12 cellular contexts compared by ENCODE assay signal in genomic region chr17:59642535-59642934, GRCh38. TPM values are rescaled to one million over a fixed set of nuclear protein-coding genes. Genes with fewer than 3 reads are reported as not detected.
DNase-seq lines count a peak whose midpoint lies in the region; ATAC-seq and TF ChIP-seq lines count a peak whose summit lies in the region.
"Had no signal": no experiment of that assay in that cellular context is flagged by ENCODE, and none has a peak within 500 bp of the region (broad histone marks: within the 10 kb centered on the region; RNA-seq: fewer than 3 reads in every experiment).

No MANE protein-coding gene starts in this region.

- DNase-seq in CD14-positive monocyte (ENCODE audit: low spot score) = no peak
- DNase-seq in natural killer cell = no peak
- DNase-seq in kidney glomerular epithelial cell (lab: John Stamatoyannopoulos, UW) = no peak
- DNase-seq in right lobe of liver = no peak
- no peak for DNase-seq in midbrain (lab: John Stamatoyannopoulos, UW)
- DNase-seq: activated effector memory CD4-positive, alpha-beta T cell treated with Interleukin-2 at 50 U/mL for 16 hours; colonic mucosa; left ventricle myocardium inferior; NCI-H1417 had no signal

- no peaks in the 10 kb centered on the region for H3K9me3 ChIP-seq in right lobe of liver
- H3K9me3 ChIP-seq: colonic mucosa, left ventricle myocardium inferior had no signal

- peaks cover 4 to 23% (median 10%) of the 10 kb centered on the region in 4 donors for H3K36me3 ChIP-seq in right lobe of liver
- H3K36me3 ChIP-seq: colonic mucosa had no signal

- TF ChIP-seq POLR2A in right lobe of liver (IDR thresholded peaks at IDR 0.05) = no peak

- H3K27ac Mint-ChIP-seq in CD14-positive monocyte (peak overlapping the region; percentile 62 to 86 (median 75)), natural killer cell (peak overlapping the region; percentile 65 to 71)
- peak overlapping the region; percentile 42 for H3K27ac Mint-ChIP-seq in activated T-helper 17 cell treated with anti-CD3 and anti-CD28 coated beads, Interleukin-2, amount 50 U/mL, for 72 hours

- H3K4me1 Mint-ChIP-seq in CD14-positive monocyte (peaks cover 49% of the 10 kb centered on the region), natural killer cell (peaks cover 50 to 57% of the 10 kb centered on the region in 2 donors)
- H3K4me1 Mint-ChIP-seq in activated T-helper 17 cell treated with anti-CD3 and anti-CD28 coated beads, Interleukin-2, amount 50 U/mL, for 72 hours = peaks cover 33% of the 10 kb centered on the region

- no peaks in the 10 kb centered on the region for H3K27me3 ChIP-seq in right lobe of liver
- H3K27me3 ChIP-seq: colonic mucosa had no signal

- H3K4me3 Mint-ChIP-seq in CD14-positive monocyte (peak overlapping the region in 1 of 2 donors; percentile 58), natural killer cell (peak overlapping the region; percentile 64)
- H3K4me3 Mint-ChIP-seq in activated T-helper 17 cell treated with anti-CD3 and anti-CD28 coated beads, Interleukin-2, amount 50 U/mL, for 72 hours = peak overlapping the region; percentile 50

- 78% methylated on average over 1 of the region's 1 CpG for WGBS in right lobe of liver (ENCODE audit: insufficient coverage, low coverage, low lambda C conversion rate, missing lambda C conversion rate)

- TF ChIP-seq CTCF in CD14-positive monocyte (IDR thresholded peaks at IDR 0.05) (no peak), natural killer cell (IDR thresholded peaks at IDR 0.05) (no peak), right lobe of liver (IDR thresholded peaks at IDR 0.05) (no peak)

- intact Hi-C loops in CD14-positive monocyte (cut with micrococcal nuclease) = no loop called here
- intact Hi-C loops in natural killer cell (cut with micrococcal nuclease) = loop anchor here (2.0 kb wide), 1 partner anchor 24 kb away; the partner anchor contains the start of gene CLTC
- intact Hi-C loops in right lobe of liver (cut with DNase I) = no loop called here

- H3K27me3 Mint-ChIP-seq in CD14-positive monocyte (ENCODE audit: low read depth in 3 of 3) (no peaks in the 10 kb centered on the region), natural killer cell (ENCODE audit: low read depth in 2 of 2) (no peaks in the 10 kb centered on the region)
- H3K27me3 Mint-ChIP-seq in activated T-helper 17 cell treated with anti-CD3 and anti-CD28 coated beads, Interleukin-2, amount 50 U/mL, for 72 hours = no peaks in the 10 kb centered on the region

- ATAC-seq in GM21723 (IDR thresholded peaks at IDR 0.05; ENCODE audit: unreplicated experiment) (peak; percentile 7), natural killer cell (no peak), right lobe of liver (no peak), GM18520 (IDR thresholded peaks at IDR 0.05; ENCODE audit: unreplicated experiment) (no peak)
- no peak for ATAC-seq in activated T-helper 17 cell treated with anti-CD3 and anti-CD28 coated beads, Interleukin-2, amount 50 U/mL, for 72 hours (replicated peaks)

- peaks cover 30 to 44% of the 10 kb centered on the region in 2 donors for H3K36me3 Mint-ChIP-seq in CD14-positive monocyte
- H3K36me3 Mint-ChIP-seq in activated T-helper 17 cell treated with anti-CD3 and anti-CD28 coated beads, Interleukin-2, amount 50 U/mL, for 72 hours (ENCODE audit: low read depth) = peaks cover 67% of the 10 kb centered on the region
- peaks cover 7% of the 10 kb centered on the region for H3K36me3 Mint-ChIP-seq in natural killer cell

- H3K9me3 Mint-ChIP-seq in CD14-positive monocyte (no peaks in the 10 kb centered on the region), natural killer cell (no peaks in the 10 kb centered on the region)
- no peaks in the 10 kb centered on the region for H3K9me3 Mint-ChIP-seq in activated T-helper 17 cell treated with anti-CD3 and anti-CD28 coated beads, Interleukin-2, amount 50 U/mL, for 72 hours

- peaks cover 0 to 17% (median 2%) of the 10 kb centered on the region in 4 donors for H3K4me1 ChIP-seq in right lobe of liver
- H3K4me1 ChIP-seq: colonic mucosa had no signal

- H3K27ac ChIP-seq in right lobe of liver = no peak overlapping the region
- H3K27ac ChIP-seq: left ventricle myocardium inferior had no signal

- no peak overlapping the region for H3K4me3 ChIP-seq in right lobe of liver
- H3K4me3 ChIP-seq: colonic mucosa, left ventricle myocardium inferior had no signal

RNA-seq across cellular contexts. Expression of gene CLTC, which starts 22.8 kb away (rescaled TPM):
- 100 to 1,000 TPM in 1 of 2 donors, 10 to 100 TPM in 1; 63.3 to 102 TPM for polyA plus RNA-seq in CD14-positive monocyte
- total RNA-seq in activated T-helper 17 cell treated with anti-CD3 and anti-CD28 coated beads, Interleukin-2, amount 50 U/mL, for 72 hours = 100 to 1,000 TPM; 162 to 200 TPM
- total RNA-seq in natural killer cell (100 to 1,000 TPM; 116 to 127 (median 117) TPM), right lobe of liver (100 to 1,000 TPM; 120 to 232 (median 142) TPM)
